In genomic region chr11:118084247-118084646, GRCh38 we compare ENCODE assay signal across 10 cellular contexts. TPM values are rescaled to one million over a fixed set of nuclear protein-coding genes. Genes with fewer than 3 reads are reported as not detected.
DNase-seq lines count a peak whose midpoint lies in the region; ATAC-seq and TF ChIP-seq lines count a peak whose summit lies in the region.
"Had no signal": no experiment of that assay in that cellular context is flagged by ENCODE, and none has a peak within 500 bp of the region (broad histone marks: within the 10 kb centered on the region; RNA-seq: fewer than 3 reads in every experiment).

No MANE protein-coding gene starts in this region.

- DNase-seq in GM04503 (ENCODE audit: low read depth) (peak; percentile 19), RPMI8226 (peak; percentile 67), cardiac muscle cell (ENCODE audit: low read depth in 1 of 2, low spot score in 1 of 2) (peak; percentile 42 to 55), pons (ENCODE audit: low spot score) (peak; percentile 45), NCI-H226 (no peak)
- DNase-seq: activated CD4-positive, CD25-positive, alpha-beta regulatory T cell; activated gamma-delta T cell had no signal

- H3K36me3 ChIP-seq in cardiac muscle cell = no peaks in the 10 kb centered on the region

- peaks cover 19% of the 10 kb centered on the region for H3K4me1 ChIP-seq in cardiac muscle cell (ENCODE audit: low read depth)

- no peaks in the 10 kb centered on the region for H3K27me3 ChIP-seq in cardiac muscle cell

- H3K9me3 ChIP-seq in cardiac muscle cell (ENCODE audit: low read depth) = no peaks in the 10 kb centered on the region

- ATAC-seq in HG03442 (IDR thresholded peaks at IDR 0.05; ENCODE audit: unreplicated experiment) = no peak
- ATAC-seq in GM21515 (IDR thresholded peaks at IDR 0.05; ENCODE audit: unreplicated experiment) = no peak
- no peak for ATAC-seq in GM19452 (IDR thresholded peaks at IDR 0.05; ENCODE audit: unreplicated experiment)

- no peak overlapping the region for H3K4me3 ChIP-seq in cardiac muscle cell

- TF ChIP-seq CTCF in cardiac muscle cell (IDR thresholded peaks at IDR 0.05; ENCODE audit: low read depth, low read length) = no peak

- H3K27ac ChIP-seq in cardiac muscle cell = peak overlapping the region; percentile 68

RNA-seq across cellular contexts. Expression of gene SMIM35, which starts 2.5 kb away (rescaled TPM):
- total RNA-seq in cardiac muscle cell = not detected in 2 replicates
- not detected in 2 replicates for polyA plus RNA-seq in cardiac muscle cell

RNA-seq across cellular contexts. Expression of gene TMPRSS4, which starts 7.4 kb away (rescaled TPM):
- total RNA-seq in cardiac muscle cell = not detected in 2 replicates
- polyA plus RNA-seq in cardiac muscle cell = not detected in 2 replicates
